In genomic region chr11:20034941-20035340, GRCh38 we compare ENCODE assay signal across 24 cellular contexts.
A peak's percentile ranks its signal among the peaks of the same experiment; 100 is the strongest.
DNase-seq lines count a peak whose midpoint lies in the region; ATAC-seq, FAIRE-seq and TF ChIP-seq lines count a peak whose summit lies in the region.
"Had no signal": no experiment of that assay in that cellular context is flagged by ENCODE, and none has a peak within 500 bp of the region (broad histone marks: within the 10 kb centered on the region; RNA-seq: fewer than 3 reads in every experiment).

No MANE protein-coding gene starts in this region.

- peak overlapping the region; percentile 42 for H2BK5ac ChIP-seq in trophoblast cell (ENCODE audit: low read depth, low read length, poor library complexity)

- in situ Hi-C loops in HepG2 (cut with HindIII; ENCODE audit: extremely low pct_ligation_motif_present, low pct_unique_long_range_greater_than_20kb), result no loop called here

- H3K4me2 ChIP-seq in HepG2 (ENCODE audit: low read depth, low read length) (peak overlapping the region; percentile 68), trophoblast cell (ENCODE audit: low read length) (no peak overlapping the region)

- no peak for TF ChIP-seq POLR2A in HepG2 (IDR thresholded peaks at IDR 0.05; ENCODE audit: insufficient read depth in 1 of 2, low read depth in 2 of 2, low read length in 2 of 2)

- intact Hi-C loops in HepG2 (cut with micrococcal nuclease; ENCODE audit: unreplicated experiment), result loop anchor here (1.0 to 5.0 kb wide), 4 partner anchors 13 to 77 kb away; no protein-coding TSS in a partner anchor

- H3K4me1 ChIP-seq in RWPE2 (ENCODE audit: insufficient read depth, poor library complexity, severe bottlenecking) (peaks cover 44% of the 10 kb centered on the region), HepG2 (ENCODE audit: insufficient read depth, low read length) (peaks cover 83% of the 10 kb centered on the region), trophoblast cell (ENCODE audit: control insufficient read depth in 1 of 2, insufficient read depth in 2 of 2, low read length in 2 of 2) (peaks cover 51 to 63% of the 10 kb centered on the region in 2 experiments)

- no peaks in the 10 kb centered on the region for H3K27me3 ChIP-seq in RWPE2 (ENCODE audit: insufficient read depth, poor library complexity, severe bottlenecking)
- H3K27me3 ChIP-seq in HepG2 (ENCODE audit: control insufficient read depth in 1 of 2, insufficient read depth in 2 of 2, low read length in 2 of 2), result no peaks in the 10 kb centered on the region
- H3K27me3 ChIP-seq in trophoblast cell (ENCODE audit: insufficient read depth, low read length), result no peaks in the 10 kb centered on the region
- H3K27me3 ChIP-seq: body of pancreas, suprapubic skin had no signal

- TF ChIP-seq RAD21 in HepG2 (CRISPR knock-in tag; IDR thresholded peaks at IDR 0.05), result no peak

- TF ChIP-seq CTCF in RWPE2 (IDR thresholded peaks at IDR 0.05; ENCODE audit: poor library complexity, severe bottlenecking) (no peak), HepG2 (CRISPR knock-in tag; IDR thresholded peaks at IDR 0.05) (no peak)

- H3K9me3 ChIP-seq in RWPE2 (ENCODE audit: severe bottlenecking), result no peaks in the 10 kb centered on the region
- H3K9me3 ChIP-seq in HepG2 (ENCODE audit: low read length), result no peaks in the 10 kb centered on the region
- no peaks in the 10 kb centered on the region for H3K9me3 ChIP-seq in trophoblast cell (ENCODE audit: insufficient read depth, low read depth, low read length)
- H3K9me3 ChIP-seq: body of pancreas, suprapubic skin had no signal

- no peak overlapping the region for H3K23ac ChIP-seq in trophoblast cell (ENCODE audit: low read length)

- no peak overlapping the region for H4K12ac ChIP-seq in trophoblast cell (ENCODE audit: low read depth, low read length)

- H3K27ac ChIP-seq in RWPE2 (ENCODE audit: poor library complexity, severe bottlenecking) (peak overlapping the region; percentile 78), HepG2 (ENCODE audit: extremely low read length, insufficient read depth, low read length) (peak overlapping the region; percentile 63), trophoblast cell (ENCODE audit: low read depth, low read length) (peak overlapping the region; percentile 53)
- H3K27ac ChIP-seq: 22Rv1, body of pancreas, suprapubic skin had no signal

- no peak overlapping the region for H2AK5ac ChIP-seq in trophoblast cell (ENCODE audit: low read length)

- CTCF ChIA-PET in HepG2 (lab: Yijun Ruan, JAX; ENCODE audit: low intra/inter-chr PET ratio, low total read pairs), result no interaction called here

- peaks cover 66% of the 10 kb centered on the region for H3K79me2 ChIP-seq in HepG2 (ENCODE audit: insufficient read depth, low read length)
- H3K79me2 ChIP-seq in trophoblast cell (ENCODE audit: control insufficient read depth, insufficient read depth, low read length, poor library complexity), result peaks cover 21% of the 10 kb centered on the region

- peak overlapping the region; percentile 29 for H2BK120ac ChIP-seq in trophoblast cell (ENCODE audit: insufficient read depth, low read length, poor library complexity)

- no peaks in the 10 kb centered on the region for H4K20me1 ChIP-seq in HepG2 (ENCODE audit: insufficient read depth, low read length)

- H4K91ac ChIP-seq in trophoblast cell (ENCODE audit: low read depth, low read length), result peak overlapping the region; percentile 9

- H4K8ac ChIP-seq in trophoblast cell (ENCODE audit: low read depth, low read length), result no peak overlapping the region

- ATAC-seq in RWPE2 (ENCODE audit: low read depth) (no peak), HepG2 (no peak; the same call in 2 of the 3 replicates)
- ATAC-seq: body of pancreas, GM12878, Panc1 had no signal

- POLR2A ChIA-PET in HepG2 (lab: Yijun Ruan, JAX), result interaction anchor here (0.7 to 4.3 kb wide), 18 partner anchors 10 to 123 kb away, joined by 3 to 65 read pairs (median 6); no protein-coding TSS in a partner anchor

- no peak overlapping the region for H2BK12ac ChIP-seq in trophoblast cell (ENCODE audit: low read length)

- no peak for FAIRE-seq in HepG2 (lab: Jason Lieb, UNC)
- FAIRE-seq: GM12878 had no signal

- H3K36me3 ChIP-seq in RWPE2 (ENCODE audit: low read depth) (peaks cover 31% of the 10 kb centered on the region), HepG2 (replicated peaks in 1 of 2; ENCODE audit: control insufficient read depth in 1 of 2, insufficient read depth in 2 of 2, low read length in 2 of 2) (peaks cover 15 to 34% of the 10 kb centered on the region in 2 experiments), trophoblast cell (ENCODE audit: control insufficient read depth in 1 of 2, insufficient read depth in 2 of 2, low read length in 2 of 2) (peaks cover 12 to 18% of the 10 kb centered on the region in 2 experiments)

- H3K4me3 ChIP-seq in RWPE2 (ENCODE audit: severe bottlenecking) (no peak overlapping the region), HepG2 (replicated peaks in 1 of 3; ENCODE audit: insufficient read depth in 1 of 3, low read depth in 2 of 3, low read length in 3 of 3) (peak overlapping the region in 2 of 3 experiments; percentile 10 to 53; a peak in 3 of 6 replicates), trophoblast cell (ENCODE audit: low read depth, low read length) (no peak overlapping the region)
- H3K4me3 ChIP-seq: body of pancreas, GM12878, suprapubic skin had no signal

- peak overlapping the region; percentile 28 for H3K14ac ChIP-seq in trophoblast cell (ENCODE audit: low read length)

- H3K18ac ChIP-seq in trophoblast cell (ENCODE audit: low read length), result peak overlapping the region; percentile 10

- DNase-seq in DMS53 (lab: John Stamatoyannopoulos, UW) (peak; percentile 70), DMS53 treated with DMSO at 0.1 percent for 48 hours (lab: John Stamatoyannopoulos, UW; ENCODE audit: unreplicated experiment) (no peak), RWPE2 (ENCODE audit: low spot score) (no peak), HepG2 (ENCODE audit: low spot score) (no peak), trophoblast cell (no peak), NCI-H146 treated with DMSO at 0.1 percent for 48 hours (lab: John Stamatoyannopoulos, UW; ENCODE audit: unreplicated experiment) (no peak), NCI-H2107 treated with DMSO at 0.1 percent for 48 hours (lab: John Stamatoyannopoulos, UW; ENCODE audit: unreplicated experiment) (no peak), AML-193 (lab: John Stamatoyannopoulos, UW) (no peak)
- DNase-seq: activated CD4-positive, alpha-beta T cell treated with anti-CD3 and anti-CD28 coated beads, Interleukin-2, amount 50 U/mL, for 4 hours; activated CD4-positive, CD25-positive, alpha-beta regulatory T cell; activated naive CD4-positive, alpha-beta T cell treated with Interleukin-2 at 50 U/mL for 16 hours; activated T-cell treated with anti-CD3 and anti-CD28 coated beads, Interleukin-2, amount 50 U/mL, for 72 hours; body of pancreas; CD4-positive, CD25-positive, alpha-beta regulatory T cell; effector CD4-positive, alpha-beta T cell; NCI-H1048; NCI-H1694 treated with DMSO at 0.1 percent for 48 hours; NCI-H2171; NCI-H524; stimulated activated CD4-positive, alpha-beta T cell treated with anti-CD3 and anti-CD28 coated beads, Interleukin-2, amount 100 ng/mL, for 24 hours had no signal

- H2AFZ ChIP-seq in HepG2 (ENCODE audit: low read length), result no peak overlapping the region
- H2AFZ ChIP-seq in trophoblast cell (ENCODE audit: insufficient read depth, low read length, poor library complexity), result no peak overlapping the region

- 68% methylated on average over 5 of the region's 5 CpGs for WGBS in HepG2 (ENCODE audit: low lambda C conversion rate)
- no CpG with 5 or more reads among the region's 5 CpGs for WGBS in trophoblast cell (ENCODE audit: extremely low coverage, insufficient coverage, insufficient read length)

- peaks cover 46% of the 10 kb centered on the region for H3K79me1 ChIP-seq in trophoblast cell (ENCODE audit: low read length)

- H3K9ac ChIP-seq in HepG2 (ENCODE audit: insufficient read depth, low read depth, low read length) (no peak overlapping the region), trophoblast cell (ENCODE audit: low read length) (no peak overlapping the region)

- BruUV-seq in HepG2 (replicated peaks; lab: Mats Ljungman, UMichigan), result no TSS peak

- TF ChIP-seq EP300 in HepG2 (IDR thresholded peaks at IDR 0.05; ENCODE audit: low read depth in 2 of 2, low read length in 2 of 2) (no peak), HepG2 (CRISPR knock-in tag; IDR thresholded peaks at IDR 0.05; ENCODE audit: borderline replicate concordance) (no peak)

- no peak overlapping the region for H3K4ac ChIP-seq in trophoblast cell (ENCODE audit: low read depth, low read length)

TF ChIP-seq in HepG2, 621 proteins besides CTCF, POLR2A, EP300 and RAD21:
- TF ChIP-seq STAG1 (CRISPR knock-in tag; IDR thresholded peaks at IDR 0.05), result no peak
- 0 out of 2 replicates have a peak, but pooled peaks have one; percentile 6 for TF ChIP-seq ZBTB38 (CRISPR knock-in tag; IDR thresholded peaks at IDR 0.05)
- 0 out of 2 replicates have a peak, but pooled peaks have one; percentile 10 for TF ChIP-seq MAX (IDR thresholded peaks at IDR 0.05)
- 0 out of 2 replicates have a peak, but pooled peaks have one; percentile 19 for TF ChIP-seq TFAP4 (IDR thresholded peaks at IDR 0.05; ENCODE audit: borderline replicate concordance, low read depth)

Comparison
In these comparisons a context has a peak if more than half of its experiments do, and no peak if none do; other contexts are left out.
1. H3K4me3 ChIP-seq: peak in HepG2 (2 of 3); none in RWPE2 (single experiment) and trophoblast cell (single experiment).
2. Peak in every context shown above with its lines, with median percentiles within 50 percentile points of each other: H3K27ac ChIP-seq.